In the genomic region with DNA sequence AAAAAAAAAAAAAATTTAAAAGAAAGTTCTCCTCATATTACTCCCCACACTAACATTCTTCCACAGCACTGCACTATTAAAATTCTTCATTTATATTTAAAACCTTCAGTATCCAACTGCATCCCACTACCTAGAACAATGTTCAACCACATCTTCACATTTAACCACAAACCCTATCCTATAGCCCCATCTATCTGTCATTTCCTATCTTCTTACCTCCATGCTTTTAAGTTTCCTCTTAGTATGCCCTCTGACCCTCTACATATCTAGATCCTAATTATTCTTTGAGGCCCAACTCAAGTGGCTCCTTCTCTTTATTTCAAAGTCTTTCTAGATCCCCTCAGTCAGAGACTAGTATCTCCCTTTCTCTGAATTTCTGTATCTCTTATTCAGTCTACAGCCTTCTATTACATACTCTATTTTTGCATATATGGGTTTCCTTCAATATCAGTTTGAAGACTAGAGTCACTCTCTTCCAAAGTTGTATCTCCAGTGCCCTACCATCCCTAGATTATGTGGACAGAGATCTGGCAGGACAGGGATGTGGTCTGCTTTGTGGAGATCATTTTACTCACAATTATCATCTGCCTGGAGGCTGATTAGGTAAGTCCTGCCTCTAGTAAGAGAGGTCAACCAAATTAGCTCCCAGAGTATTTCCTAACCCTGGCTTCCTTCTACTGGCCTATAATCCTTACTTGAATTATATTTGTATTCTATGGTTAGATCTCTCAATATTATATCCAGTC, we compare ENCODE assay signal across 9 cellular contexts. TPM values are rescaled to one million over a fixed set of nuclear protein-coding genes. Genes with fewer than 3 reads are reported as not detected.
DNase-seq lines count a peak whose midpoint lies in the region; ATAC-seq and TF ChIP-seq lines count a peak whose summit lies in the region.
"Had no signal": no experiment of that assay in that cellular context is flagged by ENCODE, and none has a peak within 500 bp of the region (broad histone marks: within the 10 kb centered on the region; RNA-seq: fewer than 3 reads in every experiment).

No MANE protein-coding gene starts in this region.

- H3K9ac ChIP-seq in skeletal muscle tissue (ENCODE audit: low read depth in 1 of 3, low read length in 3 of 3), result peak overlapping the region; percentile 75 to 93 (median 76)

- H3K4me3 ChIP-seq in epithelial cell of esophagus (ENCODE audit: low read length) (peak overlapping the region; percentile 80), skeletal muscle tissue (ENCODE audit: low read length in 3 of 3) (peak overlapping the region; percentile 81 to 94 (median 85))

- no peaks in the 10 kb centered on the region for H3K27me3 ChIP-seq in skeletal muscle tissue (ENCODE audit: control insufficient read depth in 3 of 3, insufficient read depth in 3 of 3, low read length in 3 of 3)

- H3K9me3 ChIP-seq in skeletal muscle tissue (ENCODE audit: control insufficient read depth in 3 of 3, low read length in 3 of 3), result no peaks in the 10 kb centered on the region

- peak; percentile 7 for DNase-seq in NCI-H748 (lab: John Stamatoyannopoulos, UW; ENCODE audit: unreplicated experiment)
- no peak for DNase-seq in NCI-H748 treated with DMSO at 0.1 percent for 48 hours (lab: John Stamatoyannopoulos, UW)
- DNase-seq in RKO (ENCODE audit: low spot score), result peak; percentile 29
- no peak for DNase-seq in epithelial cell of esophagus (ENCODE audit: low read depth)
- no peak for DNase-seq in occipital lobe (lab: John Stamatoyannopoulos, UW)
- DNase-seq in DMS114 treated with DMSO at 0.1 percent for 48 hours (lab: John Stamatoyannopoulos, UW; ENCODE audit: unreplicated experiment), result no peak
- DNase-seq: DMS153 had no signal

- no peak for ATAC-seq in esophagus mucosa

- peaks cover 8 to 19% (median 8%) of the 10 kb centered on the region in 3 donors for H3K36me3 ChIP-seq in skeletal muscle tissue (ENCODE audit: control insufficient read depth in 3 of 3, insufficient read depth in 3 of 3, low read length in 3 of 3)

- H3K27ac ChIP-seq in skeletal muscle tissue (ENCODE audit: low read depth, low read length), result peak overlapping the region; percentile 89

- no peak for TF ChIP-seq CTCF in epithelial cell of esophagus (IDR thresholded peaks at IDR 0.05; ENCODE audit: insufficient read depth, low read depth, low read length, missing control alignments)

- peaks cover 23 to 36% (median 31%) of the 10 kb centered on the region in 3 donors for H3K4me1 ChIP-seq in skeletal muscle tissue (ENCODE audit: control insufficient read depth in 3 of 3, insufficient read depth in 3 of 3, low read length in 3 of 3)

RNA-seq across cellular contexts. Expression of a gene that starts 1.4 kb away (rescaled TPM):
- total RNA-seq in skeletal muscle tissue (54.8 TPM), esophagus mucosa (25.6 TPM), occipital lobe (36.3 TPM)

RNA-seq across cellular contexts. Expression of a gene that starts 3.5 kb away (rescaled TPM):
- total RNA-seq in skeletal muscle tissue, result 26.6 TPM
- 76.6 TPM for total RNA-seq in esophagus mucosa
- total RNA-seq in occipital lobe, result 37.6 TPM

RNA-seq across cellular contexts. Expression of a gene that starts 46.0 kb away (rescaled TPM):
- 2.6 TPM for total RNA-seq in skeletal muscle tissue
- total RNA-seq in esophagus mucosa, result 9.6 TPM
- 5.0 TPM for total RNA-seq in occipital lobe

RNA-seq across cellular contexts. Expression of a gene that starts 59.3 kb away (rescaled TPM):
- total RNA-seq in skeletal muscle tissue, result 1.0 TPM
- 0.28 TPM for total RNA-seq in esophagus mucosa
- total RNA-seq in occipital lobe, result 14.5 TPM

Comparison
In these comparisons a context has a peak if more than half of its experiments do, and no peak if none do; other contexts are left out.
1. DNase-seq: peak in NCI-H748 (single experiment) and RKO (single experiment); none in NCI-H748 treated with DMSO at 0.1 percent for 48 hours (single experiment), epithelial cell of esophagus (single experiment), occipital lobe (single experiment) and DMS114 treated with DMSO at 0.1 percent for 48 hours (single experiment).